8 cellular contexts compared by ENCODE assay signal in genomic region chr10:80492875-80493413, GRCh38. TPM values are rescaled to one million over a fixed set of nuclear protein-coding genes. Genes with fewer than 3 reads are reported as not detected.
DNase-seq lines count a peak whose midpoint lies in the region; ATAC-seq and TF ChIP-seq lines count a peak whose summit lies in the region.

No MANE protein-coding gene starts in this region.

- WGBS in suprapubic skin, result 77% methylated on average over 4 of the region's 4 CpGs

- H3K4me1 ChIP-seq in suprapubic skin, result peaks cover 97% of the 10 kb centered on the region

- no peaks in the 10 kb centered on the region for H3K9me3 ChIP-seq in suprapubic skin

- H3K27ac ChIP-seq in suprapubic skin, result peak overlapping the region; percentile 47

- peaks cover 32% of the 10 kb centered on the region for H3K36me3 ChIP-seq in suprapubic skin

- no peak overlapping the region for H3K4me3 Mint-ChIP-seq in activated naive CD4-positive, alpha-beta T cell treated with anti-CD3 and anti-CD28 coated beads for 36 hours
- peak overlapping the region; percentile 22 for H3K4me3 Mint-ChIP-seq in activated naive CD8-positive, alpha-beta T cell treated with anti-CD3 and anti-CD28 coated beads for 36 hours

- no peak overlapping the region for H3K4me3 ChIP-seq in suprapubic skin

- peak; percentile 8 for ATAC-seq in HG02981 (IDR thresholded peaks at IDR 0.05; ENCODE audit: unreplicated experiment)

- peaks cover 9% of the 10 kb centered on the region for H3K9me3 Mint-ChIP-seq in activated naive CD4-positive, alpha-beta T cell treated with anti-CD3 and anti-CD28 coated beads for 36 hours
- H3K9me3 Mint-ChIP-seq in activated naive CD8-positive, alpha-beta T cell treated with anti-CD3 and anti-CD28 coated beads for 36 hours, result peaks cover 7% of the 10 kb centered on the region

- peak overlapping the region; percentile 85 for H3K27ac Mint-ChIP-seq in activated naive CD4-positive, alpha-beta T cell treated with anti-CD3 and anti-CD28 coated beads for 36 hours
- peak overlapping the region; percentile 82 for H3K27ac Mint-ChIP-seq in activated naive CD8-positive, alpha-beta T cell treated with anti-CD3 and anti-CD28 coated beads for 36 hours

- peaks cover 99% of the 10 kb centered on the region for H3K4me1 Mint-ChIP-seq in activated naive CD4-positive, alpha-beta T cell treated with anti-CD3 and anti-CD28 coated beads for 36 hours (ENCODE audit: low read depth)
- H3K4me1 Mint-ChIP-seq in activated naive CD8-positive, alpha-beta T cell treated with anti-CD3 and anti-CD28 coated beads for 36 hours, result peaks cover 94% of the 10 kb centered on the region

- no peak for DNase-seq in activated naive CD4-positive, alpha-beta T cell treated with anti-CD3 and anti-CD28 coated beads for 36 hours
- DNase-seq in activated naive CD4-positive, alpha-beta T cell treated with Interleukin-2 at 50 U/mL for 16 hours, result no peak
- no peak for DNase-seq in activated naive CD8-positive, alpha-beta T cell treated with anti-CD3 and anti-CD28 coated beads for 36 hours
- DNase-seq in suprapubic skin (ENCODE audit: low spot score in 2 of 2) (no peak), kidney glomerular epithelial cell (lab: John Stamatoyannopoulos, UW) (no peak), NCI-H1105 (lab: John Stamatoyannopoulos, UW) (no peak), NCI-H2196 treated with DMSO at 0.1 percent for 48 hours (lab: John Stamatoyannopoulos, UW; ENCODE audit: unreplicated experiment) (no peak)

- H3K27me3 Mint-ChIP-seq in activated naive CD4-positive, alpha-beta T cell treated with anti-CD3 and anti-CD28 coated beads for 36 hours (ENCODE audit: low read depth), result no peaks in the 10 kb centered on the region
- H3K27me3 Mint-ChIP-seq in activated naive CD8-positive, alpha-beta T cell treated with anti-CD3 and anti-CD28 coated beads for 36 hours, result no peaks in the 10 kb centered on the region

- H3K36me3 Mint-ChIP-seq in activated naive CD4-positive, alpha-beta T cell treated with anti-CD3 and anti-CD28 coated beads for 36 hours (ENCODE audit: low read depth), result peaks cover 44% of the 10 kb centered on the region
- peaks cover 74% of the 10 kb centered on the region for H3K36me3 Mint-ChIP-seq in activated naive CD8-positive, alpha-beta T cell treated with anti-CD3 and anti-CD28 coated beads for 36 hours

- no peaks in the 10 kb centered on the region for H3K27me3 ChIP-seq in suprapubic skin

- TF ChIP-seq POLR2A in suprapubic skin (IDR thresholded peaks at IDR 0.05), result no peak

- CTCF ChIA-PET in activated naive CD4-positive, alpha-beta T cell treated with anti-CD3 and anti-CD28 coated beads for 36 hours (lab: Charles Lee), result interaction anchor here (0.6 to 11.2 kb wide), 6 partner anchors 8 to 46 kb away, joined by 3 to 165 read pairs (median 4); no protein-coding TSS in a partner anchor

- TF ChIP-seq EP300 in suprapubic skin (IDR thresholded peaks at IDR 0.05), result no peak

- no peak for TF ChIP-seq CTCF in suprapubic skin (IDR thresholded peaks at IDR 0.05)

- intact Hi-C loops in activated naive CD4-positive, alpha-beta T cell treated with anti-CD3 and anti-CD28 coated beads for 36 hours (cut with micrococcal nuclease), result loop anchor here (1.0 kb wide), 3 partner anchors 8 to 21 kb away; no protein-coding TSS in a partner anchor

RNA-seq across cellular contexts. Expression of gene TSPAN14, which starts 38.8 kb away (rescaled TPM):
- 10 to 100 TPM; 33.5 to 35.5 TPM for total RNA-seq in activated naive CD4-positive, alpha-beta T cell treated with anti-CD3 and anti-CD28 coated beads for 36 hours
- 10 to 100 TPM; 39.6 to 40.4 TPM for total RNA-seq in activated naive CD8-positive, alpha-beta T cell treated with anti-CD3 and anti-CD28 coated beads for 36 hours
- 100 to 1,000 TPM in 3 of 4 donors, 10 to 100 TPM in 1; 99.7 to 145 (median 122) TPM for total RNA-seq in suprapubic skin

RNA-seq across cellular contexts. Expression of gene SH2D4B, which starts 44.8 kb away (rescaled TPM):
- total RNA-seq in activated naive CD4-positive, alpha-beta T cell treated with anti-CD3 and anti-CD28 coated beads for 36 hours, result under 1 TPM; 0.05 to 0.10 TPM
- total RNA-seq in activated naive CD8-positive, alpha-beta T cell treated with anti-CD3 and anti-CD28 coated beads for 36 hours, result under 1 TPM; 0.08 to 0.18 TPM
- total RNA-seq in suprapubic skin, result under 1 TPM in 2 of 4 donors, not detected in 2; 0.18 to 0.23 TPM
